19 cellular contexts compared by ENCODE assay signal in the genomic region with DNA sequence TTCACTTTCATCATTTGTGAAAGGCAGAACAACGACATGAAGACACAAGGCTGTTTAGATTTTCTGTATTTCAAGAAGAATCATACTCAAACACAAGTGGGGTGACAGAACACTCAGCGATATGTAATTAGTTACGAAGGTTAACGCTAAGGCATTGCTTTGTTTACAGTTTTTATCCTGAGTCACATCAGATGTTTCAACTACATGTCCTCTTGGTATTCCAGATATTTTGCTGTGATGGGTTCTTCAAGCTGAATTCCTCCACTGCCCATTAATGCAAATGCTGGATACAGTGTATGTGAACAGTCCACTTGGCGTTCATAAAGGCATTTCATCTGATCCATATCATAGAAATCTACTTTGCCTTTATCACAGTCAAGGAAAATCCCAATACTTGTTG. TPM values are rescaled to one million over a fixed set of nuclear protein-coding genes. Genes with fewer than 3 reads are reported as not detected.
DNase-seq lines count a peak whose midpoint lies in the region; ATAC-seq, FAIRE-seq and TF ChIP-seq lines count a peak whose summit lies in the region.
"Had no signal": no experiment of that assay in that cellular context is flagged by ENCODE, and none has a peak within 500 bp of the region (broad histone marks: within the 10 kb centered on the region; RNA-seq: fewer than 3 reads in every experiment).

No MANE protein-coding gene starts in this region.

- TF ChIP-seq CTCF in fibroblast of villous mesenchyme (IDR thresholded peaks at IDR 0.05; ENCODE audit: insufficient read depth, low read depth, low read length) (no peak), HepG2 (CRISPR knock-in tag; IDR thresholded peaks at IDR 0.05) (no peak)

- CTCF ChIA-PET in HepG2 (lab: Yijun Ruan, JAX; ENCODE audit: low intra/inter-chr PET ratio, low total read pairs) = no interaction called here

- peak; percentile 57 for DNase-seq in HCEC 1CT
- DNase-seq in astrocyte of the hippocampus (ENCODE audit: low read depth, low spot score) = peak; percentile 7
- peak; percentile 38 for DNase-seq in fibroblast of villous mesenchyme (ENCODE audit: low read depth)
- no peak for DNase-seq in DMS153 treated with DMSO at 0.1 percent for 48 hours (lab: John Stamatoyannopoulos, UW; ENCODE audit: unreplicated experiment)
- no peak for DNase-seq in cerebellar nuclear complex (lab: John Stamatoyannopoulos, UW)
- no peak for DNase-seq in NCI-H1417 treated with DMSO at 0.1 percent for 48 hours (lab: John Stamatoyannopoulos, UW)
- DNase-seq in HepG2 (ENCODE audit: low spot score) = no peak
- DNase-seq: C1 segment of cervical spinal cord; Calu3; CD4-positive, alpha-beta memory T cell; COR-L47; DND-41; GF-D8; GM23248; H7 had no signal

- TF ChIP-seq EP300 in HepG2 (IDR thresholded peaks at IDR 0.05; ENCODE audit: low read depth in 2 of 2, low read length in 2 of 2) = no peak
- TF ChIP-seq EP300 in HepG2 (CRISPR knock-in tag; IDR thresholded peaks at IDR 0.05; ENCODE audit: borderline replicate concordance) = no peak

- H3K4me1 ChIP-seq in HepG2 (ENCODE audit: insufficient read depth, low read length) = no peaks in the 10 kb centered on the region

- FAIRE-seq in HepG2 (lab: Jason Lieb, UNC) = no peak
- FAIRE-seq: GM12892, H1 had no signal

- in situ Hi-C loops in HepG2 (cut with HindIII; ENCODE audit: extremely low pct_ligation_motif_present, low pct_unique_long_range_greater_than_20kb) = no loop called here

- BruUV-seq in HepG2 (replicated peaks; lab: Mats Ljungman, UMichigan) = no TSS peak

- intact Hi-C loops in HepG2 (cut with micrococcal nuclease; ENCODE audit: unreplicated experiment) = no loop called here

- WGBS in HepG2 (ENCODE audit: low lambda C conversion rate) = 82% methylated on average over 5 of the region's 5 CpGs

- no peaks in the 10 kb centered on the region for H3K9me3 ChIP-seq in HepG2 (ENCODE audit: low read length)

- TF ChIP-seq RAD21 in HepG2 (CRISPR knock-in tag; IDR thresholded peaks at IDR 0.05) = no peak

- H3K36me3 ChIP-seq in HepG2 (replicated peaks in 1 of 2; ENCODE audit: control insufficient read depth in 1 of 2, insufficient read depth in 2 of 2, low read length in 2 of 2) = no peaks in the 10 kb centered on the region

- POLR2A ChIA-PET in HepG2 (lab: Yijun Ruan, JAX) = no interaction called here

- no peak overlapping the region for H2AFZ ChIP-seq in HepG2 (ENCODE audit: low read length)
- H2AFZ ChIP-seq: GM23248 had no signal

- no peak overlapping the region for H3K27ac ChIP-seq in HepG2 (ENCODE audit: extremely low read length, insufficient read depth, low read length)
- H3K27ac ChIP-seq: GM23248 had no signal

- H3K27me3 ChIP-seq in HepG2 (ENCODE audit: control insufficient read depth in 1 of 2, insufficient read depth in 2 of 2, low read length in 2 of 2) = no peaks in the 10 kb centered on the region

- TF ChIP-seq POLR2A in HepG2 (IDR thresholded peaks at IDR 0.05; ENCODE audit: insufficient read depth in 1 of 2, low read depth in 2 of 2, low read length in 2 of 2) = no peak

- no peaks in the 10 kb centered on the region for H4K20me1 ChIP-seq in HepG2 (ENCODE audit: insufficient read depth, low read length)

- no peak overlapping the region for H3K4me3 ChIP-seq in fibroblast of villous mesenchyme (ENCODE audit: low read depth, low read length)
- no peak overlapping the region for H3K4me3 ChIP-seq in HepG2 (replicated peaks in 1 of 3; ENCODE audit: insufficient read depth in 1 of 3, low read depth in 2 of 3, low read length in 3 of 3)
- H3K4me3 ChIP-seq: GM23248 had no signal

- no peak overlapping the region for H3K4me2 ChIP-seq in HepG2 (ENCODE audit: low read depth, low read length)

- no peaks in the 10 kb centered on the region for H3K79me2 ChIP-seq in HepG2 (ENCODE audit: insufficient read depth, low read length)

- H3K9ac ChIP-seq in HepG2 (ENCODE audit: insufficient read depth, low read depth, low read length) = no peak overlapping the region
- H3K9ac ChIP-seq: GM23248 had no signal

- ATAC-seq in HepG2 = no peak
- ATAC-seq: HCT116 had no signal

TF ChIP-seq in HepG2, 621 proteins besides CTCF, POLR2A, EP300 and RAD21 (continues in another document):
- TF ChIP-seq, protein P1, sequence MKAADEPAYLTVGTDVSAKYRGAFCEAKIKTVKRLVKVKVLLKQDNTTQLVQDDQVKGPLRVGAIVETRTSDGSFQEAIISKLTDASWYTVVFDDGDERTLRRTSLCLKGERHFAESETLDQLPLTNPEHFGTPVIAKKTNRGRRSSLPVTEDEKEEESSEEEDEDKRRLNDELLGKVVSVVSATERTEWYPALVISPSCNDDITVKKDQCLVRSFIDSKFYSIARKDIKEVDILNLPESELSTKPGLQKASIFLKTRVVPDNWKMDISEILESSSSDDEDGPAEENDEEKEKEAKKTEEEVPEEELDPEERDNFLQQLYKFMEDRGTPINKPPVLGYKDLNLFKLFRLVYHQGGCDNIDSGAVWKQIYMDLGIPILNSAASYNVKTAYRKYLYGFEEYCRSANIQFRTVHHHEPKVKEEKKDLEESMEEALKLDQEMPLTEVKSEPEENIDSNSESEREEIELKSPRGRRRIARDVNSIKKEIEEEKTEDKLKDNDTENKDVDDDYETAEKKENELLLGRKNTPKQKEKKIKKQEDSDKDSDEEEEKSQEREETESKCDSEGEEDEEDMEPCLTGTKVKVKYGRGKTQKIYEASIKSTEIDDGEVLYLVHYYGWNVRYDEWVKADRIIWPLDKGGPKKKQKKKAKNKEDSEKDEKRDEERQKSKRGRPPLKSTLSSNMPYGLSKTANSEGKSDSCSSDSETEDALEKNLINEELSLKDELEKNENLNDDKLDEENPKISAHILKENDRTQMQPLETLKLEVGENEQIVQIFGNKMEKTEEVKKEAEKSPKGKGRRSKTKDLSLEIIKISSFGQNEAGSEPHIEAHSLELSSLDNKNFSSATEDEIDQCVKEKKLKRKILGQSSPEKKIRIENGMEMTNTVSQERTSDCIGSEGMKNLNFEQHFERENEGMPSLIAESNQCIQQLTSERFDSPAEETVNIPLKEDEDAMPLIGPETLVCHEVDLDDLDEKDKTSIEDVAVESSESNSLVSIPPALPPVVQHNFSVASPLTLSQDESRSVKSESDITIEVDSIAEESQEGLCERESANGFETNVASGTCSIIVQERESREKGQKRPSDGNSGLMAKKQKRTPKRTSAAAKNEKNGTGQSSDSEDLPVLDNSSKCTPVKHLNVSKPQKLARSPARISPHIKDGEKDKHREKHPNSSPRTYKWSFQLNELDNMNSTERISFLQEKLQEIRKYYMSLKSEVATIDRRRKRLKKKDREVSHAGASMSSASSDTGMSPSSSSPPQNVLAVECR (CRISPR knock-in tag; IDR thresholded peaks at IDR 0.05; ENCODE audit: borderline replicate concordance) = no peak
- no peak for TF ChIP-seq KMT2A (CRISPR knock-in tag; IDR thresholded peaks at IDR 0.05)
- no peak for TF ChIP-seq GZF1 (CRISPR knock-in tag; IDR thresholded peaks at IDR 0.05)
- TF ChIP-seq HNF4G (IDR thresholded peaks at IDR 0.05; ENCODE audit: borderline replicate concordance, low read depth, low read length) = no peak
- TF ChIP-seq HNF4G (CRISPR knock-in tag; IDR thresholded peaks at IDR 0.05; ENCODE audit: borderline replicate concordance, low read depth) = no peak
- no peak for TF ChIP-seq ZBTB3 (CRISPR knock-in tag; IDR thresholded peaks at IDR 0.05; ENCODE audit: borderline replicate concordance, low read depth)
- TF ChIP-seq ZNF274 (CRISPR knock-in tag; IDR thresholded peaks at IDR 0.05) = no peak
- TF ChIP-seq, protein P2, sequence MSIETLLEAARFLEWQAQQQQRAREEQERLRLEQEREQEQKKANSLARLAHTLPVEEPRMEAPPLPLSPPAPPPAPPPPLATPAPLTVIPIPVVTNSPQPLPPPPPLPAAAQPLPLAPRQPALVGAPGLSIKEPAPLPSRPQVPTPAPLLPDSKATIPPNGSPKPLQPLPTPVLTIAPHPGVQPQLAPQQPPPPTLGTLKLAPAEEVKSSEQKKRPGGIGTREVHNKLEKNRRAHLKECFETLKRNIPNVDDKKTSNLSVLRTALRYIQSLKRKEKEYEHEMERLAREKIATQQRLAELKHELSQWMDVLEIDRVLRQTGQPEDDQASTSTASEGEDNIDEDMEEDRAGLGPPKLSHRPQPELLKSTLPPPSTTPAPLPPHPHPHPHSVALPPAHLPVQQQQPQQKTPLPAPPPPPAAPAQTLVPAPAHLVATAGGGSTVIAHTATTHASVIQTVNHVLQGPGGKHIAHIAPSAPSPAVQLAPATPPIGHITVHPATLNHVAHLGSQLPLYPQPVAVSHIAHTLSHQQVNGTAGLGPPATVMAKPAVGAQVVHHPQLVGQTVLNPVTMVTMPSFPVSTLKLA (IDR thresholded peaks at IDR 0.05) = no peak
- no peak for TF ChIP-seq PLRG1 (conservative IDR thresholded peaks at IDR 0.05)

RNA-seq across cellular contexts. Expression of a gene that starts 43.4 kb away (rescaled TPM):
- total RNA-seq in fibroblast of villous mesenchyme (0.97 and 2.2 TPM in 2 replicates), HepG2 (2016; rRNA removed; fragmentation: Illumina TruSeq; extraction: Trizol) (2.0 and 2.4 TPM in 2 replicates)
- total RNA-seq in HepG2 (2016; cell fraction: cytosol; rRNA removed; fragmentation: Illumina TruSeq; extraction: Trizol; ENCODE audit: low read depth) = 0.91 and 1.3 TPM in 2 replicates
- 1.8 and 2.7 TPM in 2 replicates for total RNA-seq in HepG2 (2016; cell fraction: insoluble cytoplasmic fraction; rRNA removed; fragmentation: Illumina TruSeq; extraction: Trizol)
- total RNA-seq in HepG2 (2016; cell fraction: membrane; rRNA removed; fragmentation: Illumina TruSeq; extraction: Trizol) = 1.2 TPM in 2 replicates
- 2.1 and 2.2 TPM in 2 replicates for total RNA-seq in HepG2 (2016; cell fraction: nucleus; rRNA removed; fragmentation: Illumina TruSeq; extraction: Trizol)
- polyA plus RNA-seq in HepG2 (2011; rRNA removed) = 1.4 and 1.7 TPM in 2 replicates
- 0.71 and 0.90 TPM in 2 replicates for polyA plus RNA-seq in HepG2 (2011; cell fraction: cytosol; rRNA removed)
- 0.99 and 1.5 TPM in 2 replicates for polyA plus RNA-seq in HepG2 (2011; cell fraction: nucleus; rRNA removed)
- 0.85 and 1.2 TPM in 2 replicates for polyA plus RNA-seq in HepG2 (2012)
- polyA plus RNA-seq in HepG2 (2016; cell fraction: cytosol; fragmentation: Illumina TruSeq; extraction: Trizol; ENCODE audit: low read depth) = 0.12 and 0.17 TPM in 2 replicates
- polyA plus RNA-seq in HepG2 (2016; cell fraction: insoluble cytoplasmic fraction; fragmentation: Illumina TruSeq; extraction: Trizol; ENCODE audit: low read depth) = 1.4 and 1.8 TPM in 2 replicates
- polyA plus RNA-seq in HepG2 (2016; cell fraction: membrane; fragmentation: Illumina TruSeq; extraction: Trizol; ENCODE audit: low read depth) = 0.13 and 0.27 TPM in 2 replicates
- 1.7 and 2.9 TPM in 2 replicates for polyA plus RNA-seq in HepG2 (2016; cell fraction: nucleus; fragmentation: Illumina TruSeq; extraction: Trizol; ENCODE audit: insufficient read depth, low read depth)
- 3.2 and 16.5 TPM in 2 replicates for polyA minus RNA-seq in HepG2 (2011; rRNA and poly(A)+ RNA removed; ENCODE audit: low replicate concordance)
- 0.79 and 3.6 TPM in 2 replicates for polyA minus RNA-seq in HepG2 (2011; cell fraction: cytosol; rRNA and poly(A)+ RNA removed)
- polyA minus RNA-seq in HepG2 (2011; cell fraction: nucleus; rRNA and poly(A)+ RNA removed) = 1.6 and 3.2 TPM in 2 replicates
- total RNA-seq: CD4-positive, alpha-beta memory T cell; G401; GM23248 had no signal
- polyA plus RNA-seq: CD4-positive, alpha-beta memory T cell; GM23248 had no signal

Comparison
In these comparisons a context has a peak if more than half of its experiments do, and no peak if none do; other contexts are left out.
1. DNase-seq: peak in HCEC 1CT (single experiment), astrocyte of the hippocampus (single experiment) and fibroblast of villous mesenchyme (single experiment); none in DMS153 treated with DMSO at 0.1 percent for 48 hours (single experiment), cerebellar nuclear complex (0 of 2), NCI-H1417 treated with DMSO at 0.1 percent for 48 hours (single experiment) and HepG2 (single experiment).